In genomic region chr22:31623634-31624312, GRCh38 we compare ENCODE assay signal across 22 cellular contexts. TPM values are rescaled to one million over a fixed set of nuclear protein-coding genes. Genes with fewer than 3 reads are reported as not detected.
DNase-seq lines count a peak whose midpoint lies in the region; ATAC-seq and TF ChIP-seq lines count a peak whose summit lies in the region.
"Had no signal": no experiment of that assay in that cellular context is flagged by ENCODE, and none has a peak within 500 bp of the region (broad histone marks: within the 10 kb centered on the region; RNA-seq: fewer than 3 reads in every experiment).

No MANE protein-coding gene starts in this region.

- no peaks in the 10 kb centered on the region for H3K27me3 ChIP-seq in CD4-positive, alpha-beta T cell (ENCODE audit: control insufficient read depth, insufficient read depth, low read length)
- H3K27me3 ChIP-seq in dorsolateral prefrontal cortex (no peaks in the 10 kb centered on the region), neural progenitor cell (no peaks in the 10 kb centered on the region)
- H3K27me3 ChIP-seq: transverse colon had no signal

- intact Hi-C loops in CD4-positive, alpha-beta T cell (cut with DNase I, micrococcal nuclease), result no loop called here
- intact Hi-C loops in dorsolateral prefrontal cortex (cut with DNase I), result loop anchor here (5.0 to 10.0 kb wide), 3 partner anchors 46 to 279 kb away; partner anchors contain the start of genes DRG1 (in 1 of the 2) and PATZ1 (in 1 of the 2)

- POLR2A ChIA-PET in CD4-positive, alpha-beta T cell (lab: Charles Lee), result interaction anchor here (1.2 kb wide), 1 partner anchor 39 kb away, joined by 4 read pairs; no protein-coding TSS in a partner anchor
- POLR2A ChIA-PET in HEK293 (lab: Yijun Ruan, JAX), result interaction anchor here (0.6 kb wide), 1 partner anchor 22 kb away, joined by 12 read pairs; no protein-coding TSS in a partner anchor

- H3K36me3 Mint-ChIP-seq in CD4-positive, alpha-beta T cell (ENCODE audit: low read depth), result peaks cover 28% of the 10 kb centered on the region
- peaks cover 6% of the 10 kb centered on the region for H3K36me3 Mint-ChIP-seq in neural progenitor cell

- peaks cover 55% of the 10 kb centered on the region for H4K20me1 ChIP-seq in neural progenitor cell (ENCODE audit: low read depth)

- H3K4me1 Mint-ChIP-seq in CD4-positive, alpha-beta T cell (ENCODE audit: low read depth), result peaks cover 17% of the 10 kb centered on the region
- peaks cover 32% of the 10 kb centered on the region for H3K4me1 Mint-ChIP-seq in neural progenitor cell

- H3K79me2 ChIP-seq in neural progenitor cell (ENCODE audit: low read depth), result peaks cover 57% of the 10 kb centered on the region

- no peak overlapping the region for H3K4me3 Mint-ChIP-seq in CD4-positive, alpha-beta T cell
- H3K4me3 Mint-ChIP-seq in neural progenitor cell, result no peak overlapping the region
- H3K4me3 Mint-ChIP-seq: stimulated activated naive CD8-positive, alpha-beta T cell treated with anti-CD3 and anti-CD28 coated beads, Interleukin-15, Interleukin-2, amounts not matched to agents 100 ng/mL and 50 ng/mL, for 24 hours; T-cell had no signal

- CTCF ChIA-PET in CD4-positive, alpha-beta T cell (lab: Charles Lee), result no interaction called here
- CTCF ChIA-PET in HEK293 (lab: Yijun Ruan, JAX), result interaction anchor here (0.6 to 2.6 kb wide), 4 partner anchors 9 to 1166 kb away, joined by 3 to 14 read pairs (median 4); no protein-coding TSS in a partner anchor

- H3K4me3 ChIP-seq in HEK293 (ENCODE audit: low read depth, low read length), result no peak overlapping the region
- peak overlapping the region in 55 of 59 donors; percentile 9 to 71 (median 56) for H3K4me3 ChIP-seq in dorsolateral prefrontal cortex
- H3K4me3 ChIP-seq in neural progenitor cell, result no peak overlapping the region
- H3K4me3 ChIP-seq: left ventricle myocardium inferior, PC-9, skin epidermis, transverse colon had no signal

- H3K9me3 ChIP-seq in CD4-positive, alpha-beta T cell (ENCODE audit: control insufficient read depth, low read length), result no peaks in the 10 kb centered on the region
- no peaks in the 10 kb centered on the region for H3K9me3 ChIP-seq in HEK293 (ENCODE audit: control insufficient read depth, insufficient read depth, low read depth, low read length)
- H3K9me3 ChIP-seq in neural progenitor cell (ENCODE audit: low read depth), result no peaks in the 10 kb centered on the region
- H3K9me3 ChIP-seq: left ventricle myocardium inferior, transverse colon had no signal

- no peak for ATAC-seq in CD4-positive, alpha-beta T cell (ENCODE audit: poor library complexity)
- ATAC-seq in HG02763 (IDR thresholded peaks at IDR 0.05; ENCODE audit: unreplicated experiment), result no peak
- ATAC-seq in HG03457 (IDR thresholded peaks at IDR 0.05; ENCODE audit: unreplicated experiment), result no peak
- ATAC-seq: T-cell had no signal

- peaks cover 0 to 63% of the 10 kb centered on the region in 2 experiments; a peak in 1 of 3 replicates for H3K36me3 ChIP-seq in HEK293 (ENCODE audit: control insufficient read depth in 2 of 2, insufficient read depth in 1 of 2, low read length in 2 of 2)
- no peaks in the 10 kb centered on the region for H3K36me3 ChIP-seq in neural progenitor cell

- H3K27me3 Mint-ChIP-seq in CD4-positive, alpha-beta T cell, result no peaks in the 10 kb centered on the region
- H3K27me3 Mint-ChIP-seq in neural progenitor cell (ENCODE audit: insufficient read depth, low read depth), result peaks cover 13% of the 10 kb centered on the region
- H3K27me3 Mint-ChIP-seq: stimulated activated naive CD8-positive, alpha-beta T cell treated with anti-CD3 and anti-CD28 coated beads, Interleukin-15, Interleukin-2, amounts not matched to agents 100 ng/mL and 50 ng/mL, for 24 hours; T-cell had no signal

- peak overlapping the region; percentile 30 for H3K27ac ChIP-seq in CD4-positive, alpha-beta T cell (ENCODE audit: low read depth, low read length)
- 0 out of 2 replicates have a peak overlapping the region, but pooled peaks have one; percentile 5 for H3K27ac ChIP-seq in HEK293 (ENCODE audit: extremely low read depth, low read depth, low read length)
- H3K27ac ChIP-seq in dorsolateral prefrontal cortex, result peak overlapping the region in 58 of 59 donors; percentile 6 to 97 (median 90)
- H3K27ac ChIP-seq in neural progenitor cell, result no peak overlapping the region
- H3K27ac ChIP-seq: left ventricle myocardium inferior, PC-9, transverse colon had no signal

- no peak overlapping the region for H2AFZ ChIP-seq in neural progenitor cell (replicated peaks)
- H2AFZ ChIP-seq: PC-9 had no signal

- H3K9me3 Mint-ChIP-seq in CD4-positive, alpha-beta T cell, result no peaks in the 10 kb centered on the region
- H3K9me3 Mint-ChIP-seq in neural progenitor cell, result no peaks in the 10 kb centered on the region
- H3K9me3 Mint-ChIP-seq: stimulated activated naive CD8-positive, alpha-beta T cell treated with anti-CD3 and anti-CD28 coated beads, Interleukin-15, Interleukin-2, amounts not matched to agents 100 ng/mL and 50 ng/mL, for 24 hours; T-cell had no signal

- no peak overlapping the region for H3K27ac Mint-ChIP-seq in CD4-positive, alpha-beta T cell
- no peak overlapping the region for H3K27ac Mint-ChIP-seq in neural progenitor cell

- no peaks in the 10 kb centered on the region for H3K4me1 ChIP-seq in HEK293 (ENCODE audit: control insufficient read depth, insufficient read depth, low read length)
- H3K4me1 ChIP-seq in neural progenitor cell, result peaks cover 31% of the 10 kb centered on the region

- no peak for TF ChIP-seq CTCF in CD4-positive, alpha-beta T cell (IDR thresholded peaks at IDR 0.05)
- TF ChIP-seq CTCF in HEK293 (tag by site-specific recombination; IDR thresholded peaks at IDR 0.05), result no peak
- no peak for TF ChIP-seq CTCF in dorsolateral prefrontal cortex (IDR thresholded peaks at IDR 0.05 in 54 of 56, conservative IDR thresholded peaks at IDR 0.05 in 2 of 56; ENCODE audit: low read depth in 1 of 56, partially characterized antibody in 56 of 56)
- TF ChIP-seq CTCF in neural progenitor cell (IDR thresholded peaks at IDR 0.05), result no peak

- peak overlapping the region; percentile 64 for H3K4me2 ChIP-seq in neural progenitor cell
- H3K4me2 ChIP-seq: PC-9 had no signal

- H3K9ac ChIP-seq in neural progenitor cell, result no peak overlapping the region

- no peak for DNase-seq in CD4-positive, alpha-beta T cell
- DNase-seq in dorsolateral prefrontal cortex (peak in 1 of 10 donors; percentile 52), neural progenitor cell (ENCODE audit: low spot score) (no peak), NCI-H2107 treated with DMSO at 0.1 percent for 48 hours (lab: John Stamatoyannopoulos, UW; ENCODE audit: unreplicated experiment) (no peak), NCI-H69 (lab: John Stamatoyannopoulos, UW) (no peak)
- DNase-seq: activated CD4-positive, alpha-beta T cell treated with anti-CD3 and anti-CD28 coated beads, Interleukin-2, amount 50 U/mL, for 1 hour; activated gamma-delta T cell treated with Interleukin-2 at 50 U/mL for 16 hours; aorta; DND-41; effector memory CD4-positive, alpha-beta T cell; left ventricle myocardium inferior; NCI-H146; NCI-H2171 treated with DMSO at 0.1 percent for 48 hours; PC-9; SIG-M5; T-cell; transverse colon had no signal

- peaks cover 25% of the 10 kb centered on the region for H3F3A ChIP-seq in neural progenitor cell (ENCODE audit: low read depth)

TF ChIP-seq in HEK293, 187 proteins besides CTCF, POLR2A, EP300 and RAD21:
- TF ChIP-seq, protein P1, sequence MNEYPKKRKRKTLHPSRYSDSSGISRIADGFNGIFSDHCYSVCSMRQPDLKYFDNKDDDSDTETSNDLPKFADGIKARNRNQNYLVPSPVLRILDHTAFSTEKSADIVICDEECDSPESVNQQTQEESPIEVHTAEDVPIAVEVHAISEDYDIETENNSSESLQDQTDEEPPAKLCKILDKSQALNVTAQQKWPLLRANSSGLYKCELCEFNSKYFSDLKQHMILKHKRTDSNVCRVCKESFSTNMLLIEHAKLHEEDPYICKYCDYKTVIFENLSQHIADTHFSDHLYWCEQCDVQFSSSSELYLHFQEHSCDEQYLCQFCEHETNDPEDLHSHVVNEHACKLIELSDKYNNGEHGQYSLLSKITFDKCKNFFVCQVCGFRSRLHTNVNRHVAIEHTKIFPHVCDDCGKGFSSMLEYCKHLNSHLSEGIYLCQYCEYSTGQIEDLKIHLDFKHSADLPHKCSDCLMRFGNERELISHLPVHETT (tag by site-specific recombination; IDR thresholded peaks at IDR 0.05), result no peak
- TF ChIP-seq GFI1B (tag by site-specific recombination; IDR thresholded peaks at IDR 0.05) (no peak), IKZF3 (tag by site-specific recombination; IDR thresholded peaks at IDR 0.05) (no peak), ZBTB7A (tag by site-specific recombination; IDR thresholded peaks at IDR 0.05; ENCODE audit: low read depth) (no peak), KLF16 (tag by site-specific recombination; IDR thresholded peaks at IDR 0.05) (no peak), ZNF169 (tag by site-specific recombination; IDR thresholded peaks at IDR 0.05) (no peak), ZNF211 (tag by site-specific recombination; IDR thresholded peaks at IDR 0.05; ENCODE audit: low read depth) (no peak), ZNF792 (tag by site-specific recombination; IDR thresholded peaks at IDR 0.05) (no peak), ZNF76 (tag by site-specific recombination; IDR thresholded peaks at IDR 0.05; ENCODE audit: borderline replicate concordance, low read depth) (no peak)
- TF ChIP-seq, protein P2, sequence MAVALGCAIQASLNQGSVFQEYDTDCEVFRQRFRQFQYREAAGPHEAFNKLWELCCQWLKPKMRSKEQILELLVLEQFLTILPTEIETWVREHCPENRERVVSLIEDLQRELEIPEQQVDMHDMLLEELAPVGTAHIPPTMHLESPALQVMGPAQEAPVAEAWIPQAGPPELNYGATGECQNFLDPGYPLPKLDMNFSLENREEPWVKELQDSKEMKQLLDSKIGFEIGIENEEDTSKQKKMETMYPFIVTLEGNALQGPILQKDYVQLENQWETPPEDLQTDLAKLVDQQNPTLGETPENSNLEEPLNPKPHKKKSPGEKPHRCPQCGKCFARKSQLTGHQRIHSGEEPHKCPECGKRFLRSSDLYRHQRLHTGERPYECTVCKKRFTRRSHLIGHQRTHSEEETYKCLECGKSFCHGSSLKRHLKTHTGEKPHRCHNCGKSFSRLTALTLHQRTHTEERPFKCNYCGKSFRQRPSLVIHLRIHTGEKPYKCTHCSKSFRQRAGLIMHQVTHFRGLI (tag by site-specific recombination; IDR thresholded peaks at IDR 0.05), result no peak

RNA-seq across cellular contexts. Expression of gene PISD, which starts 38.2 kb away (rescaled TPM):
- 10 to 100 TPM; 23.4 to 25.3 TPM for total RNA-seq in CD4-positive, alpha-beta T cell
- total RNA-seq in dorsolateral prefrontal cortex (100 to 1,000 TPM in 2 of 120 experiments, 10 to 100 TPM in 118; 48.4 to 108 (median 75.5) TPM), neural progenitor cell (ENCODE audit: low replicate concordance) (18.1 and 41.2 TPM in 2 replicates)

Comparison
In these comparisons a context has a peak if more than half of its experiments do, and no peak if none do; other contexts are left out.
1. H3K4me3 ChIP-seq: peak in dorsolateral prefrontal cortex (55 of 59); none in HEK293 (single experiment) and neural progenitor cell (single experiment).
2. intact Hi-C loops: an anchor here in dorsolateral prefrontal cortex (5.0 to 10.0 kb wide); none called in CD4-positive, alpha-beta T cell.